ENCODE assay signal across 1 cellular context in the genomic region with DNA sequence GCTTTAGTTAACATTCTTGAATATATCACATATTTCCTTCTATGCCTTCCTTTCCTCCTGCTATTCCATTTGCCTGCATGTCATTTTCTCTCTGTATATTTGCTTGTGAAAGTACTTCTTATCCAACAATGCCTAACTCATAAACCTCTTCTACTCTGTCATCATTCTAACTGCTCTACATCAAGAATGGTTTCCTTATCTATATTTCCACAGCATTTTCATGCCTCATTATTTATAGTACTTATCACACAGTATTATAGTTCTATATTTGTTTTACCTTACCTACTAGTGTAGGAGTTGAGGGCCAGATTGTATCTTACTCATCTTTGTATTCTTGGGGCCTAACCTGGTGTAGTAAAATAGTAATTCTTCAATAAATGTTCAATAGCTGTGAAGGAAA.
TF ChIP-seq lines count a peak whose summit lies in the region.

No MANE protein-coding gene starts in this region.

TF ChIP-seq in GM23338, 12 proteins besides CTCF, POLR2A, EP300 and RAD21 (continued from another document):
- TF ChIP-seq REST (IDR thresholded peaks at IDR 0.05; ENCODE audit: unreplicated experiment) = no peak
- TF ChIP-seq, protein P1, sequence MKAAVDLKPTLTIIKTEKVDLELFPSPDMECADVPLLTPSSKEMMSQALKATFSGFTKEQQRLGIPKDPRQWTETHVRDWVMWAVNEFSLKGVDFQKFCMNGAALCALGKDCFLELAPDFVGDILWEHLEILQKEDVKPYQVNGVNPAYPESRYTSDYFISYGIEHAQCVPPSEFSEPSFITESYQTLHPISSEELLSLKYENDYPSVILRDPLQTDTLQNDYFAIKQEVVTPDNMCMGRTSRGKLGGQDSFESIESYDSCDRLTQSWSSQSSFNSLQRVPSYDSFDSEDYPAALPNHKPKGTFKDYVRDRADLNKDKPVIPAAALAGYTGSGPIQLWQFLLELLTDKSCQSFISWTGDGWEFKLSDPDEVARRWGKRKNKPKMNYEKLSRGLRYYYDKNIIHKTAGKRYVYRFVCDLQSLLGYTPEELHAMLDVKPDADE (IDR thresholded peaks at IDR 0.05) = no peak
- no peak for TF ChIP-seq EZH2phosphoT487 (IDR thresholded peaks at IDR 0.05; ENCODE audit: unreplicated experiment)
- TF ChIP-seq POLR2AphosphoS5 (IDR thresholded peaks at IDR 0.05; ENCODE audit: low read depth) = no peak
- no peak for TF ChIP-seq JUNB (IDR thresholded peaks at IDR 0.05; ENCODE audit: unreplicated experiment)
